In genomic region chr6:113648698-113649097, GRCh38 we compare ENCODE assay signal across 1 cellular context.
TF ChIP-seq lines count a peak whose summit lies in the region.

No MANE protein-coding gene starts in this region.

TF ChIP-seq in SK-N-SH treated with all-trans-retinoic acid at 6 μM for 48 hours, 23 proteins besides CTCF, POLR2A, EP300 and RAD21 (continued from another document):
- TF ChIP-seq ESRRG (CRISPR knock-in tag; IDR thresholded peaks at IDR 0.05) = no peak
- TF ChIP-seq OSR1 (CRISPR knock-in tag; IDR thresholded peaks at IDR 0.05) = no peak
- no peak for TF ChIP-seq TOX (CRISPR knock-in tag; IDR thresholded peaks at IDR 0.05; ENCODE audit: borderline replicate concordance)
- TF ChIP-seq GLIS3 (CRISPR knock-in tag; IDR thresholded peaks at IDR 0.05) = no peak
- no peak for TF ChIP-seq RARB (CRISPR knock-in tag; IDR thresholded peaks at IDR 0.05)
